In genomic region chrY:12431546-12431945, GRCh38 we compare ENCODE assay signal across 22 cellular contexts.
A peak's percentile ranks its signal among the peaks of the same experiment; 100 is the strongest.
DNase-seq lines count a peak whose midpoint lies in the region; ATAC-seq, FAIRE-seq and TF ChIP-seq lines count a peak whose summit lies in the region.
"Had no signal": no experiment of that assay in that cellular context is flagged by ENCODE, and none has a peak within 500 bp of the region (broad histone marks: within the 10 kb centered on the region; RNA-seq: fewer than 3 reads in every experiment).

No MANE protein-coding gene starts in this region.

- H3K9me3 ChIP-seq in gastroesophageal sphincter, result no peaks in the 10 kb centered on the region
- H3K9me3 ChIP-seq: SK-N-SH had no signal

- WGBS in gastroesophageal sphincter (ENCODE audit: low coverage in 1 of 2), 2 donors, result 19% methylated on average over 5 of the region's 6 CpGs; no CpG with 5 or more reads in 1 of the 2 donors

- ATAC-seq in gastroesophageal sphincter, result no peak
- ATAC-seq: Panc1, T-cell had no signal

- FAIRE-seq in GM12891 (lab: Jason Lieb, UNC), result peak; percentile 9
- FAIRE-seq: GM12892, HTR-8/SVneo had no signal

- TF ChIP-seq CTCF in epithelial cell of esophagus (IDR thresholded peaks at IDR 0.05; ENCODE audit: insufficient read depth, low read depth, low read length, missing control alignments), result no peak
- TF ChIP-seq CTCF in gastroesophageal sphincter (IDR thresholded peaks at IDR 0.05), result no peak

- no peak for DNase-seq in GM12891 (ENCODE audit: insufficient read length, low spot score)
- peak; percentile 23 for DNase-seq in NCI-H2171 (lab: John Stamatoyannopoulos, UW)
- peak; percentile 59 for DNase-seq in epithelial cell of esophagus (ENCODE audit: low read depth)
- peak; percentile 15 for DNase-seq in superior temporal gyrus (ENCODE audit: extremely low spot score)
- no peak for DNase-seq in stimulated activated CD4-positive, alpha-beta T cell treated with anti-CD3 and anti-CD28 coated beads, Interleukin-1b, Interleukin-23, amount 100 ng/mL, for 48 hours
- no peak for DNase-seq in OCI-M2 (lab: John Stamatoyannopoulos, UW; ENCODE audit: unreplicated experiment)
- DNase-seq: CD4-positive, alpha-beta memory T cell; DMS79 treated with DMSO at 0.1 percent for 48 hours; GF-D8; H7; MV-4-11; NCI-H1417; NCI-H187 treated with DMSO at 0.1 percent for 48 hours; NCI-H510A treated with DMSO at 0.1 percent for 48 hours; NCI-H82; SHP77; SK-N-SH; T-cell had no signal

- H3K27ac ChIP-seq in gastroesophageal sphincter, result no peak overlapping the region

- TF ChIP-seq POLR2A in GM12891 (IDR thresholded peaks at IDR 0.05; ENCODE audit: low read depth, low read length), result no peak
- TF ChIP-seq POLR2A in gastroesophageal sphincter (IDR thresholded peaks at IDR 0.05), result no peak

- TF ChIP-seq EP300 in gastroesophageal sphincter (IDR thresholded peaks at IDR 0.05), result no peak

- no peak overlapping the region for H3K4me3 ChIP-seq in epithelial cell of esophagus (ENCODE audit: low read length)
- H3K4me3 ChIP-seq in gastroesophageal sphincter, result no peak overlapping the region

- no peaks in the 10 kb centered on the region for H3K27me3 ChIP-seq in gastroesophageal sphincter

- no peaks in the 10 kb centered on the region for H3K36me3 ChIP-seq in gastroesophageal sphincter

- H3K4me1 ChIP-seq in gastroesophageal sphincter, result no peaks in the 10 kb centered on the region

TF ChIP-seq in GM12891, 5 proteins besides CTCF, POLR2A, EP300 and RAD21:
- TF ChIP-seq PAX5 (IDR thresholded peaks at IDR 0.05; ENCODE audit: insufficient read depth, low read length, severe bottlenecking) (no peak), POU2F2 (IDR thresholded peaks at IDR 0.05; ENCODE audit: low read depth, low read length) (no peak), SPI1 (IDR thresholded peaks at IDR 0.05; ENCODE audit: low read depth, low read length) (no peak), POLR2AphosphoS5 (IDR thresholded peaks at IDR 0.05; ENCODE audit: low read depth, low read length) (no peak), TAF1 (IDR thresholded peaks at IDR 0.05; ENCODE audit: low read depth, low read length) (no peak)

Comparison
In these comparisons a context has a peak if more than half of its experiments do, and no peak if none do; other contexts are left out.
1. DNase-seq: peak in NCI-H2171 (single experiment), epithelial cell of esophagus (single experiment) and superior temporal gyrus (single experiment); none in GM12891 (single experiment), stimulated activated CD4-positive, alpha-beta T cell treated with anti-CD3 and anti-CD28 coated beads, Interleukin-1b, Interleukin-23, amount 100 ng/mL, for 48 hours (single experiment) and OCI-M2 (single experiment).